9 cellular contexts compared by ENCODE assay signal in the genomic region with DNA sequence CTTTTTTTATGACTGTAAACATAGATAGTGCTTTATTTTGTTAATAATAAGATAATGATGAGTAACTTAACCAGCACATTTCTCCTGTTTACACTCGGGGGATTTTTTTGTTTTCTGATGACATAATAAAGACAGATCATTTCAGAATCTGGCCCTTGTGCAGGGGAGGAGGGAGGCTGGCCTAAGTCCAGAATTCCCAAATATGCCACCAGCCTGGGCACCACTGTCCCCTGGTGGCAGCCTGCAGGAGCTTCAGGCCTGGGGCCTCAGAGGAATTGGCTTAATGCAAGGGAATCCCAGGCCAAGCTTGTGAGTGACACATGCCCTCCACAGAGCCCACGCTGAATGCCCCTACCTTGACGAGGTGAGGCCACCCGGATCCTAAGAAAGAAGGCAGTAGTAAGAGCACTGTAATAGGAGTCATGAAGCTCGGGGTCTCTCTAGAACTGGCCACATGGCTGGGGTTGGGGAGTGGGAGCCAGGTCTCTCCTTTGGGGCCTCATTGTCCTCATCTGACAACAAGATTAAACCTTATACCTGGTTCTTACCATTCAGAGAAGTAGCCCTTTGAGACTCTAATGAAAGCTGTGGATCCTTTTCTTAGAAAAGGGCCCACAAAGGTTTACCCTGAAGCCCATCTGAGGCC. TPM values are rescaled to one million over a fixed set of nuclear protein-coding genes. Genes with fewer than 3 reads are reported as not detected.
DNase-seq lines count a peak whose midpoint lies in the region; ATAC-seq and TF ChIP-seq lines count a peak whose summit lies in the region.
"Had no signal": no experiment of that assay in that cellular context is flagged by ENCODE, and none has a peak within 500 bp of the region (broad histone marks: within the 10 kb centered on the region; RNA-seq: fewer than 3 reads in every experiment).

No MANE protein-coding gene starts in this region.

- H3K36me3 ChIP-seq in DOHH2 (ENCODE audit: control insufficient read depth, low read length) (no peaks in the 10 kb centered on the region), PC-3 (ENCODE audit: low read depth, low read length) (peaks cover 30% of the 10 kb centered on the region), upper lobe of left lung (peaks cover 0 to 44% (median 31%) of the 10 kb centered on the region in 4 donors)

- TF ChIP-seq EP300 in upper lobe of left lung (IDR thresholded peaks at IDR 0.05): peak in 1 of 4 donors; percentile 10

- no TSS peak for BruUV-seq in PC-3 (replicated peaks; lab: Mats Ljungman, UMichigan)

- no peak overlapping the region for H3K27ac Mint-ChIP-seq in naive thymus-derived CD8-positive, alpha-beta T cell

- CTCF ChIA-PET in PC-3 (lab: Charles Lee): interaction anchor here (1.6 to 3.8 kb wide), 5 partner anchors 33 to 267 kb away, joined by 4 to 55 read pairs (median 7); a partner anchor contains a TSS

- H3K9me3 ChIP-seq in DOHH2 (ENCODE audit: control insufficient read depth, insufficient read depth, low read length): no peaks in the 10 kb centered on the region
- H3K9me3 ChIP-seq in PC-3 (ENCODE audit: low read length): no peaks in the 10 kb centered on the region
- H3K9me3 ChIP-seq in upper lobe of left lung: no peaks in the 10 kb centered on the region

- TF ChIP-seq CTCF in DOHH2 (IDR thresholded peaks at IDR 0.05; ENCODE audit: low read depth, low read length, poor library complexity, severe bottlenecking) (peak; percentile 37), LNCAP (IDR thresholded peaks at IDR 0.05) (peak; percentile 100), PC-3 (conservative IDR thresholded peaks at IDR 0.05; ENCODE audit: low read depth, low read length) (peak; percentile 99), lower leg skin (IDR thresholded peaks at IDR 0.05) (peak in 1 of 3 donors; percentile 98), upper lobe of left lung (IDR thresholded peaks at IDR 0.05) (peak; percentile 88 to 98 (median 94))

- H3K27ac ChIP-seq in DOHH2 (ENCODE audit: low read depth, low read length) (no peak overlapping the region), PC-3 (ENCODE audit: low read length) (0 out of 2 replicates have a peak overlapping the region, but pooled peaks have one; percentile 7), upper lobe of left lung (peak overlapping the region; percentile 64 to 82 (median 75))

- H3K4me3 Mint-ChIP-seq in naive thymus-derived CD8-positive, alpha-beta T cell: no peak overlapping the region

- H3F3A ChIP-seq in DOHH2 (ENCODE audit: control insufficient read depth, insufficient read depth) (no peaks in the 10 kb centered on the region), PC-3 (ENCODE audit: low read length, unreplicated experiment) (no peaks in the 10 kb centered on the region)

- POLR2A ChIA-PET in PC-3 (lab: Charles Lee; ENCODE audit: unreplicated experiment): interaction anchor here (0.6 kb wide), 1 partner anchor 246 kb away, joined by 3 read pairs; no protein-coding TSS in a partner anchor
- POLR2A ChIA-PET in naive thymus-derived CD8-positive, alpha-beta T cell (lab: Charles Lee): no interaction called here

- H3K27me3 ChIP-seq in DOHH2 (ENCODE audit: control insufficient read depth, low read length): 0 out of 2 replicates have a peak, but pooled peaks cover 1% of the 10 kb centered on the region
- no peaks in the 10 kb centered on the region for H3K27me3 ChIP-seq in PC-3 (ENCODE audit: low read length)
- H3K27me3 ChIP-seq in upper lobe of left lung: no peaks in the 10 kb centered on the region

- H3K4me3 ChIP-seq in DOHH2 (ENCODE audit: low read length) (no peak overlapping the region), PC-3 (ENCODE audit: low read length) (no peak overlapping the region), lower leg skin (ENCODE audit: low read depth, poor library complexity, severe bottlenecking) (no peak overlapping the region), upper lobe of left lung (no peak overlapping the region)

- intact Hi-C loops in PC-3 (cut with micrococcal nuclease): loop anchor here (1.0 kb wide), 5 partner anchors 47 to 266 kb away; a partner anchor contains a TSS
- intact Hi-C loops in lower leg skin (cut with DNase I; ENCODE audit: low total_unique reads): loop anchor here (5.0 kb wide), 1 partner anchor 260 kb away; no protein-coding TSS in a partner anchor

- WGBS in lower leg skin, 2 donors: 22 to 37% methylated on average over 5 of the region's 5 CpGs
- WGBS in upper lobe of left lung, 2 donors: 29 to 41% methylated on average over 5 of the region's 5 CpGs

- no peaks in the 10 kb centered on the region for H3K36me3 Mint-ChIP-seq in naive thymus-derived CD8-positive, alpha-beta T cell

- H3K4me1 ChIP-seq in DOHH2 (ENCODE audit: control insufficient read depth, low read length): peaks cover 6% of the 10 kb centered on the region
- H3K4me1 ChIP-seq in PC-3 (ENCODE audit: insufficient read depth, low read length): peaks cover 57% of the 10 kb centered on the region
- H3K4me1 ChIP-seq in upper lobe of left lung: peaks cover 29 to 42% (median 38%) of the 10 kb centered on the region in 4 donors

- peaks cover 2 to 11% (median 5%) of the 10 kb centered on the region in 4 donors for H3K4me1 Mint-ChIP-seq in naive thymus-derived CD8-positive, alpha-beta T cell

- no peak for TF ChIP-seq POLR2A in lower leg skin (IDR thresholded peaks at IDR 0.05)
- no peak for TF ChIP-seq POLR2A in upper lobe of left lung (IDR thresholded peaks at IDR 0.05)

- H4K20me1 ChIP-seq in DOHH2 (ENCODE audit: control insufficient read depth, insufficient read depth, low read depth, low read length) (no peaks in the 10 kb centered on the region), PC-3 (ENCODE audit: low read length) (no peaks in the 10 kb centered on the region)

- no peaks in the 10 kb centered on the region for H3K9me3 Mint-ChIP-seq in naive thymus-derived CD8-positive, alpha-beta T cell

- H3K9me2 ChIP-seq in DOHH2 (replicated peaks; ENCODE audit: control insufficient read depth, low read length) (no peaks in the 10 kb centered on the region), PC-3 (replicated peaks; ENCODE audit: low read length) (no peaks in the 10 kb centered on the region)

- no peak overlapping the region for H3K4me2 ChIP-seq in DOHH2 (ENCODE audit: low read length)
- H3K4me2 ChIP-seq in PC-3 (ENCODE audit: low read length): peak overlapping the region; percentile 27; the same call in 1 of the 2 replicates

- peaks cover 0 to 3% (median 0%) of the 10 kb centered on the region in 5 donors for H3K27me3 Mint-ChIP-seq in naive thymus-derived CD8-positive, alpha-beta T cell

- ATAC-seq in PC-3 (peak; percentile 15), upper lobe of left lung (ENCODE audit: low FRiP score in 2 of 2) (peak; percentile 43 to 56)
- ATAC-seq in naive thymus-derived CD8-positive, alpha-beta T cell: no peak

- no peak overlapping the region for H2AFZ ChIP-seq in PC-3 (ENCODE audit: low read length)

- H3K9ac ChIP-seq in PC-3 (ENCODE audit: low read length): no peak overlapping the region

- DNase-seq in PC-3: peak; percentile 97
- peak; percentile 90 for DNase-seq in dermis blood vessel endothelial cell
- peak; percentile 68 to 94 for DNase-seq in lower leg skin (ENCODE audit: low spot score in 2 of 2)
- DNase-seq in upper lobe of left lung: peak in 1 of 2 donors; percentile 68
- DNase-seq in naive thymus-derived CD8-positive, alpha-beta T cell: no peak
- DNase-seq in stimulated activated naive CD4-positive, alpha-beta T cell treated with Interleukin-2 at 50 U/mL for 16 hours (lab: John Stamatoyannopoulos, UW): no peak

- H3K79me2 ChIP-seq in DOHH2 (ENCODE audit: control insufficient read depth, low read length) (no peaks in the 10 kb centered on the region), PC-3 (ENCODE audit: low read length) (no peaks in the 10 kb centered on the region)

RNA-seq across cellular contexts. Expression of a gene that starts 24.1 kb away (rescaled TPM):
- total RNA-seq in PC-3 (2014; rRNA removed) (24.5 and 37.1 TPM in 2 replicates), dermis blood vessel endothelial cell (9.9 and 10.7 TPM in 2 replicates), lower leg skin (10 to 100 TPM; 21.5 to 53.8 (median 42.6) TPM), upper lobe of left lung (1 to 10 TPM in 5 of 6 donors, not detected in 1; 3.2 to 8.9 (median 6.0) TPM)
- total RNA-seq in naive thymus-derived CD8-positive, alpha-beta T cell: 1 to 10 TPM; 4.2 to 5.2 TPM
- 1 to 10 TPM; 3.8 to 4.2 (median 4.2) TPM for polyA plus RNA-seq in naive thymus-derived CD8-positive, alpha-beta T cell

RNA-seq across cellular contexts. Expression of a gene that starts 38.4 kb away (rescaled TPM):
- 2.7 and 3.1 TPM in 2 replicates for total RNA-seq in PC-3 (2014; rRNA removed)
- total RNA-seq in dermis blood vessel endothelial cell: not detected in 2 replicates
- under 1 TPM in 2 of 4 donors, not detected in 2; 0.17 to 0.26 TPM for total RNA-seq in lower leg skin
- total RNA-seq in upper lobe of left lung: under 1 TPM in 3 of 6 donors, not detected in 3; 0.64 to 0.76 (median 0.66) TPM
- total RNA-seq in naive thymus-derived CD8-positive, alpha-beta T cell: not detected
- not detected for polyA plus RNA-seq in naive thymus-derived CD8-positive, alpha-beta T cell
- total RNA-seq: activated CD8-positive, alpha-beta memory T cell treated with anti-CD3 and anti-CD28 coated beads for 36 hours had no signal

RNA-seq across cellular contexts. Expression of a gene that starts 54.8 kb away (rescaled TPM):
- 81.9 and 93.1 TPM in 2 replicates for total RNA-seq in PC-3 (2014; rRNA removed)
- 15.3 and 23.0 TPM in 2 replicates for total RNA-seq in dermis blood vessel endothelial cell
- 10 to 100 TPM in 2 of 4 donors, 1 to 10 TPM in 2; 7.2 to 32.2 (median 16.8) TPM for total RNA-seq in lower leg skin
- total RNA-seq in upper lobe of left lung: 10 to 100 TPM; 33.8 to 76.5 (median 63.9) TPM
- under 1 TPM; 0.29 to 0.77 TPM for total RNA-seq in naive thymus-derived CD8-positive, alpha-beta T cell
- under 1 TPM in 2 of 3 donors, not detected in 1; 0.32 to 0.50 TPM for polyA plus RNA-seq in naive thymus-derived CD8-positive, alpha-beta T cell

Comparison
In these comparisons a context has a peak if more than half of its experiments do, and no peak if none do; other contexts are left out.
1. ATAC-seq: peak in PC-3 (single experiment) and upper lobe of left lung (2 of 2); none in naive thymus-derived CD8-positive, alpha-beta T cell (0 of 2).
2. DNase-seq: peak in PC-3 (single experiment), dermis blood vessel endothelial cell (single experiment) and lower leg skin (2 of 2); none in naive thymus-derived CD8-positive, alpha-beta T cell (0 of 10) and stimulated activated naive CD4-positive, alpha-beta T cell treated with Interleukin-2 at 50 U/mL for 16 hours (single experiment).